Comparison of ENCODE assay signal across 25 cellular contexts in the genomic region with DNA sequence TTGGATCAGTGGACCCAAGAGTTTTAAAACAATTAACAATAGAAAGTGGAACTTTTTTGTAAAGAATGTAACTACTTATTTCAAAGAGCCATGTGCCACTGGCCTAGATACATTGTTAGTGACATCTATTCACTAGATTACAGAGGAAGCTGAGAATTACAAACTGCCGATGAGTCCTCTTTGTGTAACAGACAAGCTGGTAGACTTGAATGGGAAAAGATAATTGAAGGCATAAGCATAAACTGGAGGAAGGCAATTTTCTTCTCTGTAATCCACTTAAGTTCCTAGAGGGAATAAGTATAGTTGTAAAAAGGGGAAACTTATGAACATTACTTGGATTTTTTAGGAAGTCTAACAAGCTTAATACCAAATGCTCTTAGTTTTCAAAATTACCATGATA. TPM values are rescaled to one million over a fixed set of nuclear protein-coding genes. Genes with fewer than 3 reads are reported as not detected.
DNase-seq lines count a peak whose midpoint lies in the region; ATAC-seq, FAIRE-seq and TF ChIP-seq lines count a peak whose summit lies in the region.
"Had no signal": no experiment of that assay in that cellular context is flagged by ENCODE, and none has a peak within 500 bp of the region (broad histone marks: within the 10 kb centered on the region; RNA-seq: fewer than 3 reads in every experiment).

No MANE protein-coding gene starts in this region.

- H3K9me3 Mint-ChIP-seq in activated T-cell treated with anti-CD3 and anti-CD28 coated beads, Interleukin-2, amount 50 U/mL, for 24 hours: no peaks in the 10 kb centered on the region
- H3K9me3 Mint-ChIP-seq in activated T-helper 17 cell treated with anti-CD3 and anti-CD28 coated beads, Interleukin-2, amount 50 U/mL, for 72 hours: no peaks in the 10 kb centered on the region
- H3K9me3 Mint-ChIP-seq: CD14-positive monocyte had no signal

- intact Hi-C loops in A673 (cut with micrococcal nuclease; ENCODE audit: unreplicated experiment): no loop called here

- H3K27me3 ChIP-seq in A673 (replicated peaks; ENCODE audit: insufficient read depth, low read depth, low read length, poor library complexity): no peaks in the 10 kb centered on the region
- H3K27me3 ChIP-seq: Peyer's patch, SJCRH30 had no signal

- H3K27ac ChIP-seq in A673 (ENCODE audit: low read depth, low read length, poor library complexity, severe bottlenecking): no peak overlapping the region
- H3K27ac ChIP-seq: HL-60, Peyer's patch, SJCRH30 had no signal

- H3K9me3 ChIP-seq in A673 (ENCODE audit: low read depth, low read length, poor library complexity, severe bottlenecking): no peaks in the 10 kb centered on the region
- H3K9me3 ChIP-seq: Peyer's patch, SJCRH30 had no signal

- peaks cover 91% of the 10 kb centered on the region for H3K36me3 Mint-ChIP-seq in activated T-cell treated with anti-CD3 and anti-CD28 coated beads, Interleukin-2, amount 50 U/mL, for 24 hours (ENCODE audit: low read depth)
- peaks cover 100% of the 10 kb centered on the region for H3K36me3 Mint-ChIP-seq in activated T-helper 17 cell treated with anti-CD3 and anti-CD28 coated beads, Interleukin-2, amount 50 U/mL, for 72 hours (ENCODE audit: low read depth)

- H3K4me3 Mint-ChIP-seq in activated T-cell treated with anti-CD3 and anti-CD28 coated beads, Interleukin-2, amount 50 U/mL, for 24 hours: no peak overlapping the region
- H3K4me3 Mint-ChIP-seq in activated T-helper 17 cell treated with anti-CD3 and anti-CD28 coated beads, Interleukin-2, amount 50 U/mL, for 72 hours: no peak overlapping the region
- H3K4me3 Mint-ChIP-seq: B cell, CD14-positive monocyte had no signal

- no peak for ATAC-seq in activated T-helper 17 cell treated with anti-CD3 and anti-CD28 coated beads, Interleukin-2, amount 50 U/mL, for 72 hours (replicated peaks)
- ATAC-seq in HG03460 (IDR thresholded peaks at IDR 0.05; ENCODE audit: unreplicated experiment): no peak

- H3K27me3 Mint-ChIP-seq in activated T-cell treated with anti-CD3 and anti-CD28 coated beads, Interleukin-2, amount 50 U/mL, for 24 hours: no peaks in the 10 kb centered on the region
- no peaks in the 10 kb centered on the region for H3K27me3 Mint-ChIP-seq in activated T-helper 17 cell treated with anti-CD3 and anti-CD28 coated beads, Interleukin-2, amount 50 U/mL, for 72 hours
- H3K27me3 Mint-ChIP-seq: B cell had no signal

- peak overlapping the region; percentile 45 for H3K27ac Mint-ChIP-seq in activated T-cell treated with anti-CD3 and anti-CD28 coated beads, Interleukin-2, amount 50 U/mL, for 24 hours
- peak overlapping the region; percentile 23 for H3K27ac Mint-ChIP-seq in activated T-helper 17 cell treated with anti-CD3 and anti-CD28 coated beads, Interleukin-2, amount 50 U/mL, for 72 hours
- H3K27ac Mint-ChIP-seq: B cell, CD14-positive monocyte had no signal

- DNase-seq in activated T-cell treated with anti-CD3 and anti-CD28 coated beads, Interleukin-2, amount 50 U/mL, for 24 hours: no peak
- DNase-seq in activated T-cell treated with anti-CD3 and anti-CD28 coated beads, Interleukin-2, amount 50 U/mL, for 1 hour: no peak
- DNase-seq in A673 (ENCODE audit: low spot score): peak; percentile 70
- DNase-seq in D721Med (ENCODE audit: insufficient read length, low spot score): no peak
- no peak for DNase-seq in DMS53 treated with DMSO at 0.1 percent for 48 hours (lab: John Stamatoyannopoulos, UW; ENCODE audit: unreplicated experiment)
- DNase-seq in COLO668 (lab: John Stamatoyannopoulos, UW; ENCODE audit: unreplicated experiment): no peak
- DNase-seq: DMS153, GDM1, GOT3, HCEC 1CT, KBM-7, NCI-H1092, NCI-H1436, NCI-H187 treated with DMSO at 0.1 percent for 48 hours, NCI-H2107, NCI-H510A, Peyer's patch, SJCRH30 had no signal

- FAIRE-seq in D721Med (lab: Jason Lieb, UNC): peak; percentile 63
- FAIRE-seq: A204.1, GM18507 had no signal

- H3K4me1 ChIP-seq in A673 (ENCODE audit: insufficient read depth, low read length, poor library complexity, severe bottlenecking): peaks cover 4% of the 10 kb centered on the region
- H3K4me1 ChIP-seq: Peyer's patch, SJCRH30 had no signal

- POLR2A ChIA-PET in A673 (lab: Charles Lee; ENCODE audit: low non-redundant PET): no interaction called here

- CTCF ChIA-PET in A673 (lab: Charles Lee): no interaction called here

- peaks cover 80% of the 10 kb centered on the region for H3K36me3 ChIP-seq in A673 (ENCODE audit: insufficient read depth, low read length, poor library complexity, severe bottlenecking)

- peaks cover 36% of the 10 kb centered on the region for H3K4me1 Mint-ChIP-seq in activated T-cell treated with anti-CD3 and anti-CD28 coated beads, Interleukin-2, amount 50 U/mL, for 24 hours (ENCODE audit: low read depth)
- H3K4me1 Mint-ChIP-seq in activated T-helper 17 cell treated with anti-CD3 and anti-CD28 coated beads, Interleukin-2, amount 50 U/mL, for 72 hours: peaks cover 28% of the 10 kb centered on the region

- no peak overlapping the region for H3K4me3 ChIP-seq in A673 (ENCODE audit: low read depth, low read length, poor library complexity, severe bottlenecking)
- H3K4me3 ChIP-seq: Peyer's patch, SJCRH30 had no signal

- TF ChIP-seq CTCF in A673 (conservative IDR thresholded peaks at IDR 0.05; ENCODE audit: low read depth, low read length): no peak
- TF ChIP-seq CTCF in D721Med (IDR thresholded peaks at IDR 0.05; ENCODE audit: insufficient read depth, missing control alignments): no peak

- BruUV-seq in A673 (replicated peaks; lab: Mats Ljungman, UMichigan): no TSS peak

RNA-seq across cellular contexts. Expression of a gene that starts 15.1 kb away (rescaled TPM):
- total RNA-seq in A673 (2021): 79.2 and 84.6 TPM in 2 replicates
- 10 to 100 TPM; 46.2 to 53.9 TPM for total RNA-seq in activated T-helper 17 cell treated with anti-CD3 and anti-CD28 coated beads, Interleukin-2, amount 50 U/mL, for 72 hours

RNA-seq across cellular contexts. Expression of a gene that starts 19.4 kb away (rescaled TPM):
- 151 and 166 TPM in 2 replicates for total RNA-seq in A673 (2021)
- 100 to 1,000 TPM; 107 to 148 TPM for total RNA-seq in activated T-helper 17 cell treated with anti-CD3 and anti-CD28 coated beads, Interleukin-2, amount 50 U/mL, for 72 hours
